Comparison of ENCODE assay signal across 9 cellular contexts in the genomic region with DNA sequence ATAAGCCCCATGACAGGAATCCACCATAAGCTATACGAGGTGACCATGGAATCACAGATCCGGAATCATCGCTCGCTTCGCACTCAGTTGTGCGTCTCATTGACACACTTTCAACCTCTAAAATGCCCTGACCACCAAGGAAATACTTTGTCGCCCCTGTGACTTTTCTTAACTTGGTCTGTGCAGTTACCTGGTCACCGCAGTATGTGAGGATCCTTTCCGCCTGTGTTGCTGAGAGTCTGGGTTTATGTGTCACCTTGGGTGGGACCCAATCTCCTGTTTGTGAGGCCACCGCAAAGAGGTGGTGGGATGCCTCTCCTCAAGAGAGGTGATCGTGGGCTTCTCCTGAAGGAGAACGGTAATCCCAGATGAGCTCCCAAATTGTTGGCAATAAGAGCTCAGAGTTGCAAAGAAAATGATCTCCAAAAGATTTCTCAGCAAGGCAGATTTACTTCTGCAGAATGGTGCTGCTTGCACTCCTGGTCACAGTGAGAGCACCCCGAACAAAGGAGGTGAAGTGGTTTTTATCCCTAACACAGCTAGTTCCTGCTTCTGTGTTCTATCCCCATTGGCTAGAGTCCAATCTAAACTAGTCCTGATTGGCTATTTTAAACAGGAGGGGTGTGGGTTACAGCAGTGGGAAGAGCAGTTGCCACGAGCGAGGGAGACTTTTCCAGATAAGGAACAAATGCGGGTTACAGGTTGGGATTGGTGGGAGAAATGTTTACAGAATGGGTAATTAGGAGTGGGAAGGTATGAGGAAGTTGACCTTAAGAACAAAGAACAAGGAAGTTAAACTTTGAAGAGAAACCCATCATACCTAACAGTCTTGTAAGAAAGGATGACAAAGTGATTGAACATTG. TPM values are rescaled to one million over a fixed set of nuclear protein-coding genes. Genes with fewer than 3 reads are reported as not detected.
DNase-seq lines count a peak whose midpoint lies in the region; ATAC-seq lines count a peak whose summit lies in the region.
"Had no signal": no experiment of that assay in that cellular context is flagged by ENCODE, and none has a peak within 500 bp of the region (broad histone marks: within the 10 kb centered on the region; RNA-seq: fewer than 3 reads in every experiment).

No MANE protein-coding gene starts in this region.

- H3K9me3 ChIP-seq in HUES48 (ENCODE audit: control insufficient read depth, insufficient read depth, low read length) (no peaks in the 10 kb centered on the region), mesodermal cell (ENCODE audit: control insufficient read depth, low read length) (peaks cover 28% of the 10 kb centered on the region), right cardiac atrium (ENCODE audit: control insufficient read depth, low read length) (peaks cover 11% of the 10 kb centered on the region)

- H3K9ac ChIP-seq in HUES48 (ENCODE audit: low read depth, low read length): peak overlapping the region; percentile 34; the same call in 1 of the 2 replicates

- H3K4me1 ChIP-seq in HUES48 (ENCODE audit: control insufficient read depth, insufficient read depth, low read length): peaks cover 43% of the 10 kb centered on the region
- H3K4me1 ChIP-seq in mesodermal cell (ENCODE audit: control insufficient read depth, insufficient read depth, low read length, poor library complexity, severe bottlenecking): peaks cover 8% of the 10 kb centered on the region
- peaks cover 3% of the 10 kb centered on the region for H3K4me1 ChIP-seq in right cardiac atrium (ENCODE audit: control insufficient read depth, insufficient read depth, low read length)

- no peaks in the 10 kb centered on the region for H3K27me3 ChIP-seq in HUES48 (ENCODE audit: control insufficient read depth, insufficient read depth, low read length)
- H3K27me3 ChIP-seq in right cardiac atrium (ENCODE audit: control insufficient read depth, insufficient read depth): no peaks in the 10 kb centered on the region

- intact Hi-C loops in right cardiac atrium (cut with DNase I): no loop called here

- H3K27ac Mint-ChIP-seq in activated CD4-positive, alpha-beta memory T cell treated with anti-CD3 and anti-CD28 coated beads, Interleukin-2, amount 10 ng/mL, durations not matched to agents 7 days and 5 days: peak overlapping the region; percentile 34

- H3K27me3 Mint-ChIP-seq in activated CD4-positive, alpha-beta memory T cell treated with anti-CD3 and anti-CD28 coated beads, Interleukin-2, amount 10 ng/mL, durations not matched to agents 7 days and 5 days: no peaks in the 10 kb centered on the region

- WGBS in mesodermal cell (ENCODE audit: insufficient coverage in 2 of 2), 2 experiments: 96 to 97% methylated on average over 16 of the region's 16 CpGs
- WGBS in right cardiac atrium: 97% methylated on average over 16 of the region's 16 CpGs

- H3K4me3 ChIP-seq in HUES48 (ENCODE audit: low read depth, low read length): 0 out of 2 replicates have a peak overlapping the region, but pooled peaks have one; percentile 17
- no peak overlapping the region for H3K4me3 ChIP-seq in mesodermal cell (ENCODE audit: extremely low read depth, insufficient read depth, low read length, poor library complexity, severe bottlenecking)
- no peak overlapping the region for H3K4me3 ChIP-seq in right cardiac atrium (ENCODE audit: low read length)

- H3K9me3 Mint-ChIP-seq in activated CD4-positive, alpha-beta memory T cell treated with anti-CD3 and anti-CD28 coated beads, Interleukin-2, amount 10 ng/mL, durations not matched to agents 7 days and 5 days: peaks cover 45% of the 10 kb centered on the region

- CTCF ChIA-PET in activated CD4-positive, alpha-beta memory T cell treated with anti-CD3 and anti-CD28 coated beads, Interleukin-2, amount 10 ng/mL, durations not matched to agents 7 days and 5 days (lab: Charles Lee): interaction anchor here (0.6 kb wide), 1 partner anchor 32 kb away, joined by 3 read pairs; no protein-coding TSS in a partner anchor

- no peak overlapping the region for H3K4me3 Mint-ChIP-seq in activated CD4-positive, alpha-beta memory T cell treated with anti-CD3 and anti-CD28 coated beads, Interleukin-2, amount 10 ng/mL, durations not matched to agents 7 days and 5 days

- POLR2A ChIA-PET in activated CD4-positive, alpha-beta memory T cell treated with anti-CD3 and anti-CD28 coated beads, Interleukin-2, amount 10 ng/mL, durations not matched to agents 7 days and 5 days (lab: Charles Lee): interaction anchor here (0.7 to 2.5 kb wide), 15 partner anchors 7 to 36 kb away, joined by 3 to 19 read pairs (median 3); a partner anchor contains a TSS

- peak; percentile 94 for DNase-seq in Caki2 (ENCODE audit: low read depth)
- no peak for DNase-seq in activated CD4-positive, alpha-beta memory T cell treated with anti-CD3 and anti-CD28 coated beads, Interleukin-2, amount 10 ng/mL, durations not matched to agents 7 days and 5 days
- no peak for DNase-seq in NCI-H1694 treated with DMSO at 0.1 percent for 48 hours (lab: John Stamatoyannopoulos, UW)
- no peak for DNase-seq in stimulated activated naive CD4-positive, alpha-beta T cell treated with Interleukin-2 at 50 U/mL for 16 hours (lab: John Stamatoyannopoulos, UW)
- no peak for DNase-seq in right cardiac atrium
- DNase-seq: NCI-H146 had no signal

- H3K36me3 Mint-ChIP-seq in activated CD4-positive, alpha-beta memory T cell treated with anti-CD3 and anti-CD28 coated beads, Interleukin-2, amount 10 ng/mL, durations not matched to agents 7 days and 5 days (ENCODE audit: low read depth): peaks cover 98% of the 10 kb centered on the region

- H3K4me1 Mint-ChIP-seq in activated CD4-positive, alpha-beta memory T cell treated with anti-CD3 and anti-CD28 coated beads, Interleukin-2, amount 10 ng/mL, durations not matched to agents 7 days and 5 days: peaks cover 77% of the 10 kb centered on the region

- ATAC-seq in HG03442 (IDR thresholded peaks at IDR 0.05; ENCODE audit: unreplicated experiment) (no peak), right cardiac atrium (no peak)

- in situ Hi-C loops in Caki2 (cut with HindIII; ENCODE audit: low pct_unique_long_range_greater_than_20kb, low sequenced_read_pairs): no loop called here

- H3K36me3 ChIP-seq in HUES48 (ENCODE audit: control insufficient read depth, insufficient read depth, low read length) (peaks cover 96% of the 10 kb centered on the region), mesodermal cell (ENCODE audit: control insufficient read depth, insufficient read depth, low read length) (peaks cover 91% of the 10 kb centered on the region)

- H3K27ac ChIP-seq in HUES48 (ENCODE audit: low read depth, low read length) (peak overlapping the region; percentile 88), mesodermal cell (ENCODE audit: low read depth, low read length, severe bottlenecking) (peak overlapping the region; percentile 62), right cardiac atrium (ENCODE audit: low read length) (no peak overlapping the region)

RNA-seq across cellular contexts. Expression of a gene that starts 9.1 kb away (rescaled TPM):
- total RNA-seq in Caki2 (2014; rRNA removed; shearing (Covaris generic); ENCODE audit: low replicate concordance): 13.3 and 13.4 TPM in 2 replicates
- total RNA-seq in activated CD4-positive, alpha-beta memory T cell treated with anti-CD3 and anti-CD28 coated beads, Interleukin-2, amount 10 ng/mL, durations not matched to agents 7 days and 5 days: 10 to 100 TPM; 88.7 to 89.5 TPM
- polyA plus RNA-seq in mesodermal cell (2013, experiment 1 of 2): 8.4 TPM
- 7.6 TPM for polyA plus RNA-seq in mesodermal cell (2013, experiment 2 of 2)
- total RNA-seq in right cardiac atrium: 10 to 100 TPM; 21.4 to 25.9 (median 23.2) TPM
- 7.9 TPM for polyA plus RNA-seq in right cardiac atrium
